1 cellular context compared by ENCODE assay signal in the genomic region with DNA sequence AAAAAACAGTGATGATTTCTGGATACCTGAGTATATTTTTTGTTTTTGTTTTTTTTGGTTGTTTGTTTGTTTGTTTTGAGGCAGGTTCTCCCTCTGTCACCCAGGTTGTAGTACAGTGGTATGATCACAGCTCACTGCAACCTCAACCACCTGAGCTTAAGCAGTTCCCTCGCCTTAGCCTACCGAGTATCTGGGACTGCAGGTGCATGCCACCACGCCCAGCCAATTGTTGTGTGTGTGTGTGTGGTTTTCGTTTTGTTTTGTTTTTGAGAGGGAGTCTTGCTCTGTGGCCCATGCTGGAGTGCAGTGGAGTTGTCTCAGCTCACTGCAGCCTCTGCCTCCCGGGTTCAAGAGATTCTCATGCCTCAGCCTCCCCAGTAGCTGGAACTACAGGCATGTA.
TF ChIP-seq lines count a peak whose summit lies in the region.

No MANE protein-coding gene starts in this region.

TF ChIP-seq in HEK293, 187 proteins besides CTCF, POLR2A, EP300 and RAD21 (continued from another document):
- TF ChIP-seq, protein P1, sequence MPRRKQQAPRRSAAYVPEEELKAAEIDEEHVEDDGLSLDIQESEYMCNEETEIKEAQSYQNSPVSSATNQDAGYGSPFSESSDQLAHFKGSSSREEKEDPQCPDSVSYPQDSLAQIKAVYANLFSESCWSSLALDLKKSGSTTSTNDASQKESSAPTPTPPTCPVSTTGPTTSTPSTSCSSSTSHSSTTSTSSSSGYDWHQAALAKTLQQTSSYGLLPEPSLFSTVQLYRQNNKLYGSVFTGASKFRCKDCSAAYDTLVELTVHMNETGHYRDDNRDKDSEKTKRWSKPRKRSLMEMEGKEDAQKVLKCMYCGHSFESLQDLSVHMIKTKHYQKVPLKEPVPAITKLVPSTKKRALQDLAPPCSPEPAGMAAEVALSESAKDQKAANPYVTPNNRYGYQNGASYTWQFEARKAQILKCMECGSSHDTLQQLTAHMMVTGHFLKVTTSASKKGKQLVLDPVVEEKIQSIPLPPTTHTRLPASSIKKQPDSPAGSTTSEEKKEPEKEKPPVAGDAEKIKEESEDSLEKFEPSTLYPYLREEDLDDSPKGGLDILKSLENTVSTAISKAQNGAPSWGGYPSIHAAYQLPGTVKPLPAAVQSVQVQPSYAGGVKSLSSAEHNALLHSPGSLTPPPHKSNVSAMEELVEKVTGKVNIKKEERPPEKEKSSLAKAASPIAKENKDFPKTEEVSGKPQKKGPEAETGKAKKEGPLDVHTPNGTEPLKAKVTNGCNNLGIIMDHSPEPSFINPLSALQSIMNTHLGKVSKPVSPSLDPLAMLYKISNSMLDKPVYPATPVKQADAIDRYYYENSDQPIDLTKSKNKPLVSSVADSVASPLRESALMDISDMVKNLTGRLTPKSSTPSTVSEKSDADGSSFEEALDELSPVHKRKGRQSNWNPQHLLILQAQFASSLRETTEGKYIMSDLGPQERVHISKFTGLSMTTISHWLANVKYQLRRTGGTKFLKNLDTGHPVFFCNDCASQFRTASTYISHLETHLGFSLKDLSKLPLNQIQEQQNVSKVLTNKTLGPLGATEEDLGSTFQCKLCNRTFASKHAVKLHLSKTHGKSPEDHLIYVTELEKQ (tag by site-specific recombination; IDR thresholded peaks at IDR 0.05; ENCODE audit: borderline replicate concordance) = no peak
- TF ChIP-seq ZNF785 (tag by site-specific recombination; IDR thresholded peaks at IDR 0.05) (no peak), ZNF426 (tag by site-specific recombination; IDR thresholded peaks at IDR 0.05) (no peak), ZBTB8A (tag by site-specific recombination; IDR thresholded peaks at IDR 0.05) (no peak)
